26 cellular contexts compared by ENCODE assay signal in the genomic region with DNA sequence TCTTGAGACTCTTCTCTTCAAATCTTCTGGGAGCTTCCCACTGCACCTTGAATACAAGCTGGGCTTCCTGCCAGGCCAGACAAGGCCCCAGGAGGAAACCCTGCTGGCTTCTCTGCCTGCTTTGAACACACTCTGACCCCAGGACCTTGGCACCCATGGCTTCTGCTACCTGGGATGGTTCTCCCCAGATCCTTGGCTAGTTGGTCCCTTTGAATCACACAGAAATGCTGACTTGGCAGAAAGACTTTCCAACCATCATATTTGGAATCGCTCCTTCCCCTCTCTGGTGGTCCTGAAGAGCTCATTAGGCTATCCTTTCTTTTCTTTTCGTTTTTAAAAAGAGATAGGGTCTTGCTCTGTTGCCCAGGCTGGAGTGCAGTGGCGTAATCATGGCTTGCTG.
"Had no signal": no experiment of that assay in that cellular context is flagged by ENCODE, and none has a peak within 500 bp of the region (broad histone marks: within the 10 kb centered on the region; RNA-seq: fewer than 3 reads in every experiment).

No MANE protein-coding gene starts in this region.

- H3K36me3 Mint-ChIP-seq: activated naive CD4-positive, alpha-beta T cell treated with anti-CD3 and anti-CD28 coated beads, Interleukin-2, amount 10 ng/mL, durations not matched to agents 7 days and 5 days had no signal

- H3K4me1 Mint-ChIP-seq: activated naive CD4-positive, alpha-beta T cell treated with anti-CD3 and anti-CD28 coated beads, Interleukin-2, amount 10 ng/mL, durations not matched to agents 7 days and 5 days had no signal

- H3K27ac Mint-ChIP-seq: activated CD8-positive, alpha-beta T cell treated with anti-CD3 and anti-CD28 coated beads, Interleukin-2, amount 10 ng/mL, durations not matched to agents 7 days and 5 days; activated naive CD4-positive, alpha-beta T cell treated with anti-CD3 and anti-CD28 coated beads, Interleukin-2, amount 10 ng/mL, durations not matched to agents 7 days and 5 days; activated naive CD8-positive, alpha-beta T cell treated with anti-CD3 and anti-CD28 coated beads for 36 hours; activated T-helper 17 cell treated with anti-CD3 and anti-CD28 coated beads, Interleukin-2, amount 50 U/mL, for 72 hours had no signal

- H3K9me3 Mint-ChIP-seq: activated naive CD4-positive, alpha-beta T cell treated with anti-CD3 and anti-CD28 coated beads, Interleukin-2, amount 10 ng/mL, durations not matched to agents 7 days and 5 days; activated naive CD8-positive, alpha-beta T cell treated with anti-CD3 and anti-CD28 coated beads for 36 hours; activated T-helper 17 cell treated with anti-CD3 and anti-CD28 coated beads, Interleukin-2, amount 50 U/mL, for 72 hours had no signal

- DNase-seq: activated CD4-positive, alpha-beta T cell treated with anti-CD3 and anti-CD28 coated beads for 48 hours; activated CD4-positive, alpha-beta T cell treated with anti-CD3 and anti-CD28 coated beads, Interleukin-2, amount 50 U/mL, for 4 hours; activated CD4-positive, CD25-positive, alpha-beta regulatory T cell treated with anti-CD3 and anti-CD28 coated beads, Interleukin-2, amount 50 U/mL, for 72 hours; activated CD8-positive, alpha-beta memory T cell treated with anti-CD3 and anti-CD28 coated beads, Interleukin-2, amount 50 U/mL, for 48 hours; activated CD8-positive, alpha-beta T cell treated with anti-CD3 and anti-CD28 coated beads, Interleukin-2, amount 10 ng/mL, durations not matched to agents 7 days and 5 days; activated gamma-delta T cell treated with Interleukin-2 at 50 U/mL for 16 hours; activated naive CD4-positive, alpha-beta T cell treated with anti-CD3 and anti-CD28 coated beads, Interleukin-2, amount 10 ng/mL, durations not matched to agents 7 days and 5 days; activated naive CD8-positive, alpha-beta T cell treated with anti-CD3 and anti-CD28 coated beads for 36 hours; activated T-cell treated with anti-CD3 and anti-CD28 coated beads, Interleukin-2, amount 50 U/mL, for 1 hour; brain microvascular endothelial cell; Kasumi-1; NCI-H1048; NCI-H1694; NCI-H2029; NCI-H2107; NCI-H2171 treated with DMSO at 0.1 percent for 48 hours; NCI-H226; NCI-H510A; PC-3; SHP77; SW 1271 had no signal

- H3K9me3 ChIP-seq: SJSA1 had no signal

- H3K36me3 ChIP-seq: brain microvascular endothelial cell, cardiac muscle cell, SJSA1 had no signal

- H3K4me3 Mint-ChIP-seq: activated CD8-positive, alpha-beta T cell treated with anti-CD3 and anti-CD28 coated beads, Interleukin-2, amount 10 ng/mL, durations not matched to agents 7 days and 5 days; activated naive CD4-positive, alpha-beta T cell treated with anti-CD3 and anti-CD28 coated beads, Interleukin-2, amount 10 ng/mL, durations not matched to agents 7 days and 5 days; activated naive CD8-positive, alpha-beta T cell treated with anti-CD3 and anti-CD28 coated beads for 36 hours; activated T-helper 17 cell treated with anti-CD3 and anti-CD28 coated beads, Interleukin-2, amount 50 U/mL, for 72 hours had no signal

- H3K27me3 Mint-ChIP-seq: activated naive CD4-positive, alpha-beta T cell treated with anti-CD3 and anti-CD28 coated beads, Interleukin-2, amount 10 ng/mL, durations not matched to agents 7 days and 5 days; activated naive CD8-positive, alpha-beta T cell treated with anti-CD3 and anti-CD28 coated beads for 36 hours; activated T-helper 17 cell treated with anti-CD3 and anti-CD28 coated beads, Interleukin-2, amount 50 U/mL, for 72 hours had no signal

- H3K27ac ChIP-seq: brain microvascular endothelial cell, cardiac muscle cell, SJSA1 had no signal

- FAIRE-seq: RCC 7860 had no signal

- H3K27me3 ChIP-seq: brain microvascular endothelial cell, cardiac muscle cell, SJSA1 had no signal

- ATAC-seq: activated CD8-positive, alpha-beta T cell treated with anti-CD3 and anti-CD28 coated beads, Interleukin-2, amount 10 ng/mL, durations not matched to agents 7 days and 5 days; activated T-helper 17 cell treated with anti-CD3 and anti-CD28 coated beads, Interleukin-2, amount 50 U/mL, for 72 hours; PC-3; SK-N-SH treated with all-trans-retinoic acid at 6 μM for 48 hours had no signal

- H3K4me3 ChIP-seq: cardiac muscle cell, SJSA1 had no signal
